In genomic region chr13:53250977-53251376, GRCh38 we compare ENCODE assay signal across 20 cellular contexts.
"Had no signal": no experiment of that assay in that cellular context is flagged by ENCODE, and none has a peak within 500 bp of the region (broad histone marks: within the 10 kb centered on the region; RNA-seq: fewer than 3 reads in every experiment).

No MANE protein-coding gene starts in this region.

- FAIRE-seq: keratinocyte had no signal

- ATAC-seq: activated CD4-positive, CD25-positive, alpha-beta regulatory T cell treated with anti-CD3 and anti-CD28 coated beads, Interleukin-2, amount 50 U/mL, for 24 hours; natural killer cell treated with Interleukin-12 subunit alpha and Interleukin-12 subunit beta and Interleukin-15 and Interleukin-18, amount 100 ng/mL, for 72 hours had no signal

- H3K36me3 ChIP-seq: gastroesophageal sphincter, suprapubic skin, tibial artery, WERI-Rb-1 had no signal

- H3K4me1 ChIP-seq: gastroesophageal sphincter, suprapubic skin, tibial artery had no signal

- H3K4me3 ChIP-seq: gastroesophageal sphincter, hepatocyte, mucosa of descending colon, skin epidermis, suprapubic skin, tibial artery had no signal

- H3K9me3 ChIP-seq: gastroesophageal sphincter, mucosa of descending colon, suprapubic skin, tibial artery had no signal

- H3K36me3 Mint-ChIP-seq: natural killer cell treated with Interleukin-12 subunit alpha and Interleukin-12 subunit beta and Interleukin-15 and Interleukin-18, amount 100 ng/mL, for 72 hours had no signal

- H3K27me3 ChIP-seq: suprapubic skin had no signal

- H3K27ac Mint-ChIP-seq: activated T-cell treated with anti-CD3 and anti-CD28 coated beads, Interleukin-2, amount 50 U/mL, for 24 hours; natural killer cell treated with Interleukin-12 subunit alpha and Interleukin-12 subunit beta and Interleukin-15 and Interleukin-18, amount 100 ng/mL, for 72 hours had no signal

- H3K27ac ChIP-seq: gastroesophageal sphincter, hepatocyte, skin epidermis, suprapubic skin, tibial artery, WERI-Rb-1 had no signal

- H3K4me3 Mint-ChIP-seq: activated T-cell treated with anti-CD3 and anti-CD28 coated beads, Interleukin-2, amount 50 U/mL, for 24 hours; natural killer cell treated with Interleukin-12 subunit alpha and Interleukin-12 subunit beta and Interleukin-15 and Interleukin-18, amount 100 ng/mL, for 72 hours had no signal

- DNase-seq: activated CD4-positive, alpha-beta T cell treated with anti-CD3 and anti-CD28 coated beads, Interleukin-2, amount 50 U/mL, for 48 hours; activated CD8-positive, alpha-beta memory T cell treated with anti-CD3 and anti-CD28 coated beads, Interleukin-2, amount 50 U/mL, for 48 hours; activated gamma-delta T cell treated with Interleukin-2 at 50 U/mL for 16 hours; activated naive CD4-positive, alpha-beta T cell treated with anti-CD3 and anti-CD28 coated beads, Interleukin-2, amount 50 U/mL, for 16 hours; activated T-cell treated with anti-CD3 and anti-CD28 coated beads, Interleukin-2, amount 50 U/mL, for 24 hours; left cardiac atrium; left ventricle myocardium superior; stimulated activated CD4-positive, alpha-beta T cell treated with anti-CD3 and anti-CD28 coated beads, Interleukin-12 subunit alpha, Interleukin-12 subunit beta, amount 100 ng/mL, for 4 hours; stimulated activated CD4-positive, alpha-beta T cell treated with anti-CD3 and anti-CD28 coated beads, Interleukin-4, amount 100 ng/mL, for 1 hour; T-helper 9 cell; tibial artery; WERI-Rb-1 had no signal

- H3K9me3 Mint-ChIP-seq: activated T-cell treated with anti-CD3 and anti-CD28 coated beads, Interleukin-2, amount 50 U/mL, for 24 hours; natural killer cell treated with Interleukin-12 subunit alpha and Interleukin-12 subunit beta and Interleukin-15 and Interleukin-18, amount 100 ng/mL, for 72 hours had no signal
